Comparison of ENCODE assay signal across 21 cellular contexts in the genomic region with DNA sequence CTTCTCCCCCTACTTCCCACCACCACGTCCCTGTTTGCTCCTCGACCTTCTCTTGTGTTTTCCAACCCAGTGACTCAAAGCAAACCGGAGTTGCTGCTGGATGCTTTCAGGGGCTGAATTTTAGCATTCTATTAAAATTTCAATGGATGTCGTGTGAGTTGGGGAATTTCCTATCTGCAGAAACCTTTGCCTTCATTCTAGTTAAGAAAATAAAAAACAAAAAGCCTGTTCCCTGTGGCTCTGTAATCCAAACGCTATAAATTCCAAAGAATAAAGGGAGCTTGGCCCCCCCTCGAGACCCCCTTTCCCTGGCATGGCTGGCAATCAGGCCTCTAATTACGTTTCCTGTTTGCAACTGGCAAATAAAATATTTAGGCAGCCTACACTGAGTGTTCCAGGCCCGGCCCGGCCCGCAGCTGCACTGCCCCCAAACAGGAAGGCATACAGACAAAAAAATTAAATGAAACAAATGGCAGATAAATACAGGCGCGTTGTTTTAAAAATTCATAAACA.
DNase-seq lines count a peak whose midpoint lies in the region; TF ChIP-seq lines count a peak whose summit lies in the region.
"Had no signal": no experiment of that assay in that cellular context is flagged by ENCODE, and none has a peak within 500 bp of the region (broad histone marks: within the 10 kb centered on the region; RNA-seq: fewer than 3 reads in every experiment).

No MANE protein-coding gene starts in this region.

- WGBS in mammary epithelial cell (ENCODE audit: low coverage, missing lambda C conversion rate), result 24% methylated on average over 12 of the region's 12 CpGs

- peaks cover 79% of the 10 kb centered on the region for H3K4me1 ChIP-seq in A673 (ENCODE audit: insufficient read depth, low read length, poor library complexity, severe bottlenecking)
- H3K4me1 ChIP-seq in ES-I3 (ENCODE audit: insufficient read depth, low read length), result peaks cover 26% of the 10 kb centered on the region
- H3K4me1 ChIP-seq in iPS-20b (ENCODE audit: insufficient read depth, low read length), result peaks cover 21% of the 10 kb centered on the region; the same call in 1 of the 2 replicates
- H3K4me1 ChIP-seq in mammary epithelial cell (ENCODE audit: insufficient read depth, low read length), result no peaks in the 10 kb centered on the region
- H3K4me1 ChIP-seq: left lung had no signal

- no peaks in the 10 kb centered on the region for H4K20me1 ChIP-seq in mammary epithelial cell (ENCODE audit: insufficient read depth, low read length)

- in situ Hi-C loops in mammary epithelial cell (cut with MboI; ENCODE audit: low sequenced_read_pairs in 2 of 2), result no loop called here

- CTCF ChIA-PET in A673 (lab: Charles Lee), result no interaction called here
- CTCF ChIA-PET in mammary epithelial cell (lab: Charles Lee; ENCODE audit: low non-redundant PET), result no interaction called here

- H2AFZ ChIP-seq in mammary epithelial cell (ENCODE audit: low read depth, low read length), result no peak overlapping the region
- H2AFZ ChIP-seq: GM23248 had no signal

- DNase-seq in A673 (ENCODE audit: low spot score) (peak; percentile 88), A172 (ENCODE audit: low spot score) (no peak), foreskin melanocyte (no peak), mammary epithelial cell (no peak), SW 1271 (lab: John Stamatoyannopoulos, UW) (no peak)
- DNase-seq: caudate nucleus; GM23248; immature natural killer cell; Karpas-422; MV-4-11; NCI-H1694; NCI-H526; ovary; stimulated activated CD4-positive, alpha-beta T cell treated with anti-CD3 and anti-CD28 coated beads, Interleukin-12 subunit alpha, Interleukin-12 subunit beta, amount 100 ng/mL, for 4 hours; stimulated activated CD4-positive, alpha-beta T cell treated with anti-CD3 and anti-CD28 coated beads, Interleukin-4, amount 100 ng/mL, for 24 hours; stimulated activated naive B cell treated with anti-CD40 and anti-IgM and Interleukin-4, amounts not matched to agents 10 μg/mL and 1 μg/mL and 100 μg/mL, for 72 hours; tibial artery had no signal

- TF ChIP-seq CTCF in A673 (conservative IDR thresholded peaks at IDR 0.05; ENCODE audit: low read depth, low read length) (no peak), mammary epithelial cell (conservative IDR thresholded peaks at IDR 0.05 in 1 of 2, IDR thresholded peaks at IDR 0.05 in 1 of 2; ENCODE audit: extremely low read depth in 1 of 2, insufficient read depth in 1 of 2, low read depth in 1 of 2, low read length in 2 of 2) (no peak)

- no peaks in the 10 kb centered on the region for H3K79me2 ChIP-seq in mammary epithelial cell (ENCODE audit: insufficient read depth, low read length)

- H3K9ac ChIP-seq in ES-I3 (ENCODE audit: low read depth, low read length) (peak overlapping the region; percentile 18; the same call in 1 of the 2 replicates), iPS-20b (ENCODE audit: low read depth, low read length) (peak overlapping the region; percentile 87; the same call in 1 of the 2 replicates), mammary epithelial cell (ENCODE audit: insufficient read depth, low read length) (no peak overlapping the region)
- H3K9ac ChIP-seq: GM23248 had no signal

- no peaks in the 10 kb centered on the region for H3K27me3 ChIP-seq in A673 (replicated peaks; ENCODE audit: insufficient read depth, low read depth, low read length, poor library complexity)
- H3K27me3 ChIP-seq in iPS-20b (ENCODE audit: insufficient read depth, low read length), result no peaks in the 10 kb centered on the region; the same call in 1 of the 2 replicates
- no peaks in the 10 kb centered on the region for H3K27me3 ChIP-seq in mammary epithelial cell (ENCODE audit: insufficient read depth, low read length)
- H3K27me3 ChIP-seq: ovary had no signal

- no TSS peak for BruUV-seq in A673 (replicated peaks; lab: Mats Ljungman, UMichigan)
- BruUV-seq in mammary epithelial cell (replicated peaks; lab: Mats Ljungman, UMichigan), result no TSS peak

- dilution Hi-C loops in mammary epithelial cell (cut with HindIII; ENCODE audit: low sequenced_read_pairs), result no loop called here

- intact Hi-C loops in A673 (cut with micrococcal nuclease; ENCODE audit: unreplicated experiment), result loop anchor here (2.0 kb wide), 2 partner anchors 183 to 245 kb away; no protein-coding TSS in a partner anchor
- intact Hi-C loops in mammary epithelial cell (cut with micrococcal nuclease), result loop anchor here (10.0 kb wide), 1 partner anchor 255 kb away; the partner anchor contains the start of gene OLFM1

- no peak overlapping the region for H3K4me3 ChIP-seq in A673 (ENCODE audit: low read depth, low read length, poor library complexity, severe bottlenecking)
- H3K4me3 ChIP-seq in iPS-20b (ENCODE audit: low read length), result peak overlapping the region; percentile 20; the same call in 1 of the 2 replicates
- H3K4me3 ChIP-seq in mammary epithelial cell (replicated peaks in 1 of 3; ENCODE audit: insufficient read depth in 1 of 3, low read depth in 2 of 3, low read length in 3 of 3), result no peak overlapping the region
- H3K4me3 ChIP-seq: GM23248, left lung, ovary, tibial artery had no signal

- H3K9me3 ChIP-seq in A673 (ENCODE audit: low read depth, low read length, poor library complexity, severe bottlenecking) (no peaks in the 10 kb centered on the region), ES-I3 (ENCODE audit: control insufficient read depth, insufficient read depth, low read length) (no peaks in the 10 kb centered on the region), iPS-20b (ENCODE audit: insufficient read depth, low read depth, low read length) (no peaks in the 10 kb centered on the region), mammary epithelial cell (replicated peaks; ENCODE audit: insufficient read depth, low read length) (peaks cover 43% of the 10 kb centered on the region)
- H3K9me3 ChIP-seq: left lung, ovary, tibial artery had no signal

- H3K36me3 ChIP-seq in A673 (ENCODE audit: insufficient read depth, low read length, poor library complexity, severe bottlenecking) (no peaks in the 10 kb centered on the region), ES-I3 (ENCODE audit: insufficient read depth, low read length) (no peaks in the 10 kb centered on the region), iPS-20b (ENCODE audit: insufficient read depth, low read depth, low read length) (no peaks in the 10 kb centered on the region), mammary epithelial cell (ENCODE audit: insufficient read depth, low read length) (no peaks in the 10 kb centered on the region)
- H3K36me3 ChIP-seq: left lung, ovary, tibial artery had no signal

- H3K27ac ChIP-seq in A673 (ENCODE audit: low read depth, low read length, poor library complexity, severe bottlenecking) (peak overlapping the region; percentile 93), angular gyrus (ENCODE audit: low read depth, low read length) (peak overlapping the region; percentile 61), iPS-20b (ENCODE audit: low read length) (peak overlapping the region; percentile 99), mammary epithelial cell (ENCODE audit: insufficient read depth, low read depth, low read length) (no peak overlapping the region)
- H3K27ac ChIP-seq: GM23248, left lung, ovary, tibial artery had no signal

- POLR2A ChIA-PET in A673 (lab: Charles Lee; ENCODE audit: low non-redundant PET), result no interaction called here

- H3K4me2 ChIP-seq in mammary epithelial cell (ENCODE audit: insufficient read depth, low read depth, low read length), result no peak overlapping the region
